Comparison of ENCODE assay signal across 12 cellular contexts in genomic region chr1:90614872-90615271, GRCh38.
DNase-seq lines count a peak whose midpoint lies in the region; ATAC-seq and TF ChIP-seq lines count a peak whose summit lies in the region.
"Had no signal": no experiment of that assay in that cellular context is flagged by ENCODE, and none has a peak within 500 bp of the region (broad histone marks: within the 10 kb centered on the region; RNA-seq: fewer than 3 reads in every experiment).

No MANE protein-coding gene starts in this region.

- TF ChIP-seq CTCF in GM12864 (IDR thresholded peaks at IDR 0.05; ENCODE audit: low read depth, low read length, missing control alignments) (peak; percentile 57), LNCAP (IDR thresholded peaks at IDR 0.05) (peak; percentile 20), brain microvascular endothelial cell (IDR thresholded peaks at IDR 0.05; ENCODE audit: low read depth, low read length, missing control alignments) (peak; percentile 47), osteocyte (IDR thresholded peaks at IDR 0.05) (peak; percentile 31), gastroesophageal sphincter (IDR thresholded peaks at IDR 0.05) (no peak)

- no peak for TF ChIP-seq EP300 in gastroesophageal sphincter (IDR thresholded peaks at IDR 0.05)

- no peaks in the 10 kb centered on the region for H3K4me1 ChIP-seq in gastroesophageal sphincter

- H3K36me3 ChIP-seq in brain microvascular endothelial cell (replicated peaks) = no peaks in the 10 kb centered on the region
- no peaks in the 10 kb centered on the region for H3K36me3 ChIP-seq in gastroesophageal sphincter

- H3K27me3 Mint-ChIP-seq in osteocyte (ENCODE audit: unreplicated experiment) = no peaks in the 10 kb centered on the region
- no peaks in the 10 kb centered on the region for H3K27me3 Mint-ChIP-seq in activated CD8-positive, alpha-beta memory T cell treated with anti-CD3 and anti-CD28 coated beads, Interleukin-2, amount 10 ng/mL, durations not matched to agents 7 days and 5 days

- ATAC-seq in activated CD8-positive, alpha-beta memory T cell treated with anti-CD3 and anti-CD28 coated beads, Interleukin-2, amount 10 ng/mL, durations not matched to agents 7 days and 5 days = no peak
- ATAC-seq in HG02642 (IDR thresholded peaks at IDR 0.05; ENCODE audit: poor library complexity, unreplicated experiment) (no peak), gastroesophageal sphincter (no peak)

- H3K36me3 Mint-ChIP-seq in osteocyte (ENCODE audit: unreplicated experiment) = no peaks in the 10 kb centered on the region
- H3K36me3 Mint-ChIP-seq in activated CD8-positive, alpha-beta memory T cell treated with anti-CD3 and anti-CD28 coated beads, Interleukin-2, amount 10 ng/mL, durations not matched to agents 7 days and 5 days = no peaks in the 10 kb centered on the region

- H3K4me3 ChIP-seq in GM12864 (ENCODE audit: low read depth, low read length) (no peak overlapping the region), brain microvascular endothelial cell (ENCODE audit: low read depth, low read length) (no peak overlapping the region), gastroesophageal sphincter (no peak overlapping the region)

- H3K4me3 Mint-ChIP-seq in osteocyte (ENCODE audit: unreplicated experiment) = no peak overlapping the region
- H3K4me3 Mint-ChIP-seq in activated CD8-positive, alpha-beta memory T cell treated with anti-CD3 and anti-CD28 coated beads, Interleukin-2, amount 10 ng/mL, durations not matched to agents 7 days and 5 days = no peak overlapping the region

- in situ Hi-C loops in brain microvascular endothelial cell (cut with HindIII; ENCODE audit: low pct_ligation_motif_present, low sequenced_read_pairs) = no loop called here

- peaks cover 8% of the 10 kb centered on the region for H3K9me3 Mint-ChIP-seq in osteocyte (ENCODE audit: unreplicated experiment)
- no peaks in the 10 kb centered on the region for H3K9me3 Mint-ChIP-seq in activated CD8-positive, alpha-beta memory T cell treated with anti-CD3 and anti-CD28 coated beads, Interleukin-2, amount 10 ng/mL, durations not matched to agents 7 days and 5 days (ENCODE audit: low read depth)

- H3K27ac Mint-ChIP-seq in osteocyte (ENCODE audit: unreplicated experiment) = no peak overlapping the region
- H3K27ac Mint-ChIP-seq in activated CD8-positive, alpha-beta memory T cell treated with anti-CD3 and anti-CD28 coated beads, Interleukin-2, amount 10 ng/mL, durations not matched to agents 7 days and 5 days = no peak overlapping the region

- H3K4me1 Mint-ChIP-seq in osteocyte (ENCODE audit: unreplicated experiment) = no peaks in the 10 kb centered on the region
- no peaks in the 10 kb centered on the region for H3K4me1 Mint-ChIP-seq in activated CD8-positive, alpha-beta memory T cell treated with anti-CD3 and anti-CD28 coated beads, Interleukin-2, amount 10 ng/mL, durations not matched to agents 7 days and 5 days

- no peak for TF ChIP-seq POLR2A in gastroesophageal sphincter (IDR thresholded peaks at IDR 0.05)

- CTCF ChIA-PET in activated CD8-positive, alpha-beta memory T cell treated with anti-CD3 and anti-CD28 coated beads, Interleukin-2, amount 10 ng/mL, durations not matched to agents 7 days and 5 days (lab: Charles Lee) = no interaction called here

- no peak overlapping the region for H3K27ac ChIP-seq in brain microvascular endothelial cell
- no peak overlapping the region for H3K27ac ChIP-seq in gastroesophageal sphincter
- H3K27ac ChIP-seq: HL-60 had no signal

- DNase-seq in GM12864 (ENCODE audit: low read depth) (no peak), brain microvascular endothelial cell (no peak), osteocyte (ENCODE audit: extremely low spot score, unreplicated experiment) (no peak)
- no peak for DNase-seq in activated CD8-positive, alpha-beta memory T cell treated with anti-CD3 and anti-CD28 coated beads, Interleukin-2, amount 10 ng/mL, durations not matched to agents 7 days and 5 days
- DNase-seq: activated CD4-positive, CD25-positive, alpha-beta regulatory T cell; NCI-H187; stimulated activated CD4-positive, alpha-beta T cell treated with anti-CD3 and anti-CD28 coated beads, Interleukin-15, amount 100 ng/mL, for 24 hours; stimulated activated naive CD4-positive, alpha-beta T cell had no signal

- 70% methylated on average over 1 of the region's 1 CpG; no CpG with 5 or more reads in 1 of the 2 donors for WGBS in gastroesophageal sphincter (ENCODE audit: low coverage in 1 of 2), 2 donors

- H3K9me3 ChIP-seq in gastroesophageal sphincter = no peaks in the 10 kb centered on the region

- H3K27me3 ChIP-seq in brain microvascular endothelial cell (replicated peaks) (no peaks in the 10 kb centered on the region), gastroesophageal sphincter (no peaks in the 10 kb centered on the region)

Comparison
In these comparisons a context has a peak if more than half of its experiments do, and no peak if none do; other contexts are left out.
1. CTCF ChIP-seq: peak in GM12864 (single experiment), LNCAP (single experiment), brain microvascular endothelial cell (single experiment) and osteocyte (single experiment); none in gastroesophageal sphincter (0 of 4).